In genomic region chr1:47936916-47937551, GRCh38 we compare ENCODE assay signal across 27 cellular contexts.
"Had no signal": no experiment of that assay in that cellular context is flagged by ENCODE, and none has a peak within 500 bp of the region (broad histone marks: within the 10 kb centered on the region; RNA-seq: fewer than 3 reads in every experiment).

No MANE protein-coding gene starts in this region.

- H2AFZ ChIP-seq: hepatocyte, neural progenitor cell had no signal

- ATAC-seq: esophagus mucosa; gastrocnemius medialis; left lobe of liver; mucosa of descending colon; stimulated activated effector memory CD8-positive, alpha-beta T cell treated with anti-CD3 and anti-CD28 coated beads, Interleukin-12 subunit alpha, Interleukin-12 subunit beta, amount 100 ng/mL, for 72 hours had no signal

- H3K4me1 ChIP-seq: neural progenitor cell, prostate gland, sigmoid colon had no signal

- H3K27ac ChIP-seq: epithelial cell of prostate, hepatocyte, neural progenitor cell, prostate gland, right atrium auricular region, sigmoid colon, thyroid gland had no signal

- DNase-seq: effector CD8-positive, alpha-beta T cell; endodermal cell; foreskin fibroblast; gastrocnemius medialis; kidney; mucosa of descending colon; naive B cell; nucleus accumbens; sigmoid colon; stimulated activated CD4-positive, alpha-beta T cell treated with anti-CD3 and anti-CD28 coated beads, Interleukin-2, amount 100 ng/mL, for 24 hours; stimulated activated CD4-positive, alpha-beta T cell treated with anti-CD3 and anti-CD28 coated beads, Interleukin-4, amount 100 ng/mL, for 24 hours; stimulated activated naive CD4-positive, alpha-beta T cell treated with Interleukin-2 at 50 U/mL for 16 hours; stomach; thyroid gland; trophoblast cell had no signal

- H3K4me2 ChIP-seq: hepatocyte, neural progenitor cell had no signal

- H3K36me3 ChIP-seq: gastrocnemius medialis, neural progenitor cell, prostate gland, right atrium auricular region, sigmoid colon, stomach, thyroid gland had no signal

- H3K27ac Mint-ChIP-seq: endodermal cell; memory B cell; mesothelial cell of epicardium; naive B cell; neural progenitor cell; stimulated activated effector memory CD8-positive, alpha-beta T cell treated with anti-CD3 and anti-CD28 coated beads, Interleukin-12 subunit alpha, Interleukin-12 subunit beta, amount 100 ng/mL, for 72 hours had no signal

- H3K9ac ChIP-seq: neural progenitor cell had no signal

- H3K4me1 Mint-ChIP-seq: memory B cell; naive B cell; stimulated activated effector memory CD8-positive, alpha-beta T cell treated with anti-CD3 and anti-CD28 coated beads, Interleukin-12 subunit alpha, Interleukin-12 subunit beta, amount 100 ng/mL, for 72 hours had no signal

- H3K9me3 Mint-ChIP-seq: endodermal cell; memory B cell; mesothelial cell of epicardium; nephron; neural progenitor cell; stimulated activated effector memory CD8-positive, alpha-beta T cell treated with anti-CD3 and anti-CD28 coated beads, Interleukin-12 subunit alpha, Interleukin-12 subunit beta, amount 100 ng/mL, for 72 hours had no signal

- H3K4me3 ChIP-seq: gastrocnemius medialis, hepatocyte, lung, mucosa of descending colon, neural progenitor cell, prostate gland, right atrium auricular region, sigmoid colon, stomach, thyroid gland had no signal

- FAIRE-seq: kidney had no signal

- H3K4me3 Mint-ChIP-seq: endodermal cell; memory B cell; mesothelial cell of epicardium; naive B cell; nephron; neural progenitor cell; stimulated activated effector memory CD8-positive, alpha-beta T cell treated with anti-CD3 and anti-CD28 coated beads, Interleukin-12 subunit alpha, Interleukin-12 subunit beta, amount 100 ng/mL, for 72 hours had no signal

- H3K9me3 ChIP-seq: gastrocnemius medialis, mucosa of descending colon, prostate gland, right atrium auricular region, sigmoid colon, stomach, thyroid gland had no signal

- H3K27me3 ChIP-seq: gastrocnemius medialis, hepatocyte, neural progenitor cell, right atrium auricular region, sigmoid colon, stomach, thyroid gland had no signal

- H3K36me3 Mint-ChIP-seq: memory B cell; mesothelial cell of epicardium; naive B cell; neural progenitor cell; stimulated activated effector memory CD8-positive, alpha-beta T cell treated with anti-CD3 and anti-CD28 coated beads, Interleukin-12 subunit alpha, Interleukin-12 subunit beta, amount 100 ng/mL, for 72 hours had no signal

- H3K79me2 ChIP-seq: hepatocyte had no signal
